16 cellular contexts compared by ENCODE assay signal in the genomic region with DNA sequence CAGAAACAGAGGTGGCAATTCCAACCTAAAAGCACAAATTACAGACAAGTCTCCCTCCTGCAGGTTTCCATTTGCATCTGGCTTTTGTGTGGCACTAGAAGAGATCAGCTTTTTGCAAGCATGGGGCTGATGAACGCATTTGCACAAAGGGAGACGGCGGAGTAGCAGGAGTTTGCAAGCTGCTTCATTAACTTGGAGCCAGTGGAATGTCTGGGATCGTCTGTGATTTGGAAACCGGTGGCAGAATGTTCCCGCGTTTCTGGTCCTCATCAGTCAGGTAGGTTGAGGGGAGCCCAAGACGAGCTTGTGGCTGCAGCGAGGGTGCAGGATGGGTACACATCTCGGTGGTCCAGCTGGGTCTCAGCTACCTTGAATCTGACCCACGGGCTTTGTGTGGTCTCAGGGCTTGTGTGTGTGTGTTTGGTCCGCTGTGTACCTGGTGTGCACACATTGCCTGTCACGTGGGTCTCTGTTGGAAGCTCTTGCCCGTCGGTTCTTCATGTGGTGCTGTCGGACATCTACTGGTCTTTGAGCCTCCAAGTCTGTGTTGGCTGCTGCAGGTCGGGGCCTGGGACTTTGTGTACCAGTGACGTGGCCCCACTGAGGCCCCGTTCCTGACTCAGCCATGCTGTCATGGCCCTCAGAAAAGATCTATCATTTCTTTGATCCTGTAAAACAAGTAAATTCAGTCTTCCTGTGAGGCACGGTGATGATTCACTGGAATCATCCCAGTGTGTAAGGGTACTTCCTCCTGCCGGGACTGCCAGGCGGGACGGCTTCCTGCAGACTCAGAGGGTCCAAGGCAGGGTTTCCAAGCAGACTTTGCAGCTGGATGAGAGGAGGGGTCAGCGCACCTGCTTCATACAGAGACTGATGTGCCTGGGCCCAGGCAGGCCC. TPM values are rescaled to one million over a fixed set of nuclear protein-coding genes. Genes with fewer than 3 reads are reported as not detected.
DNase-seq lines count a peak whose midpoint lies in the region; ATAC-seq and TF ChIP-seq lines count a peak whose summit lies in the region.
"Had no signal": no experiment of that assay in that cellular context is flagged by ENCODE, and none has a peak within 500 bp of the region (broad histone marks: within the 10 kb centered on the region; RNA-seq: fewer than 3 reads in every experiment).

No MANE protein-coding gene starts in this region.

- H3K4me3 ChIP-seq in fibroblast of mammary gland (ENCODE audit: control insufficient read depth, low read depth, low read length) (no peak overlapping the region), spleen (no peak overlapping the region)
- H3K4me3 ChIP-seq: body of pancreas, dorsolateral prefrontal cortex, GM23248, psoas muscle had no signal

- no peak overlapping the region; the same call in 1 of the 2 replicates for H3K27ac ChIP-seq in RWPE1
- no peak overlapping the region for H3K27ac ChIP-seq in spleen
- H3K27ac ChIP-seq: body of pancreas, dorsolateral prefrontal cortex, GM23248, psoas muscle had no signal

- no peak for ATAC-seq in GM18517 (IDR thresholded peaks at IDR 0.05; ENCODE audit: unreplicated experiment)
- ATAC-seq: activated CD4-positive, CD25-positive, alpha-beta regulatory T cell treated with anti-CD3 and anti-CD28 coated beads, Interleukin-2, amount 50 U/mL, for 24 hours; activated CD8-positive, alpha-beta memory T cell treated with anti-CD3 and anti-CD28 coated beads, Interleukin-2, amount 10 ng/mL, durations not matched to agents 7 days and 5 days; body of pancreas; psoas muscle; T-helper 17 cell had no signal

- DNase-seq in HT-29 (ENCODE audit: low spot score) (peak; percentile 39), RWPE1 (ENCODE audit: low spot score) (peak; percentile 98), fibroblast of mammary gland (ENCODE audit: low read depth) (peak; percentile 11), spleen (peak; percentile 40), anterior cingulate cortex (lab: John Stamatoyannopoulos, UW) (no peak), GM10248 (ENCODE audit: extremely low spot score) (no peak)
- DNase-seq: activated CD8-positive, alpha-beta memory T cell treated with anti-CD3 and anti-CD28 coated beads, Interleukin-2, amount 10 ng/mL, durations not matched to agents 7 days and 5 days; body of pancreas; C1 segment of cervical spinal cord; GM23248; psoas muscle; T-helper 17 cell had no signal

- H3K9me3 ChIP-seq in spleen: no peaks in the 10 kb centered on the region
- H3K9me3 ChIP-seq: body of pancreas, psoas muscle had no signal

- no peak for TF ChIP-seq POLR2A in spleen (IDR thresholded peaks at IDR 0.05)

- intact Hi-C loops in spleen (cut with DNase I; ENCODE audit: low total_unique reads): no loop called here

- POLR2A ChIA-PET in RWPE1 (lab: Yijun Ruan, JAX; ENCODE audit: low non-redundant PET) (no interaction called here), GM10248 (lab: Yijun Ruan, JAX) (no interaction called here)

- 65 to 84% (median 77%) methylated on average over 24 of the region's 24 CpGs for WGBS in spleen, 5 donors

- CTCF ChIA-PET in RWPE1 (lab: Yijun Ruan, JAX): interaction anchor here (0.6 to 1.0 kb wide), 2 partner anchors 32 to 36 kb away, joined by 4 to 5 read pairs; no protein-coding TSS in a partner anchor
- CTCF ChIA-PET in GM10248 (lab: Yijun Ruan, JAX): no interaction called here

- peaks cover 0 to 15% (median 0%) of the 10 kb centered on the region in 7 donors for H3K27me3 ChIP-seq in spleen (replicated peaks in 1 of 7)
- H3K27me3 ChIP-seq: body of pancreas had no signal

- TF ChIP-seq CTCF in RWPE1 (conservative IDR thresholded peaks at IDR 0.05; ENCODE audit: low read depth) (no peak), fibroblast of mammary gland (conservative IDR thresholded peaks at IDR 0.05; ENCODE audit: control insufficient read depth, insufficient read depth, low read depth, low read length) (no peak), spleen (IDR thresholded peaks at IDR 0.05 in 8 of 11, conservative IDR thresholded peaks at IDR 0.05 in 3 of 11) (no peak), GM10248 (IDR thresholded peaks at IDR 0.05; ENCODE audit: control extremely low read depth, extremely low read depth, low read depth, missing control alignments) (no peak)

- no peaks in the 10 kb centered on the region for H3K36me3 ChIP-seq in spleen

- peaks cover 0 to 18% (median 7%) of the 10 kb centered on the region in 6 donors for H3K4me1 ChIP-seq in spleen
- H3K4me1 ChIP-seq: body of pancreas, psoas muscle had no signal

RNA-seq across cellular contexts. Expression of a gene that starts 12.4 kb away (rescaled TPM):
- total RNA-seq in HT-29 (2014; rRNA removed; shearing (Covaris generic)): 2.8 and 5.8 TPM in 2 replicates
- total RNA-seq in spleen: 1 to 10 TPM in 2 of 7 donors, under 1 TPM in 2, not detected in 3; 0.57 to 2.2 (median 0.84) TPM
- under 1 TPM; 0.08 to 0.80 (median 0.24) TPM for polyA plus RNA-seq in spleen
- total RNA-seq: activated CD8-positive, alpha-beta memory T cell treated with anti-CD3 and anti-CD28 coated beads, Interleukin-2, amount 10 ng/mL, durations not matched to agents 7 days and 5 days; GM23248; psoas muscle; T-helper 17 cell had no signal
- polyA plus RNA-seq: GM23248 had no signal

RNA-seq across cellular contexts. Expression of a gene that starts 44.5 kb away (rescaled TPM):
- total RNA-seq in HT-29 (2014; rRNA removed; shearing (Covaris generic)): not detected in 2 replicates
- total RNA-seq in spleen: under 1 TPM in 1 of 7 donors, not detected in 6; 0.26 TPM
- polyA plus RNA-seq in spleen: not detected
- total RNA-seq: activated CD8-positive, alpha-beta memory T cell treated with anti-CD3 and anti-CD28 coated beads, Interleukin-2, amount 10 ng/mL, durations not matched to agents 7 days and 5 days; body of pancreas; GM23248; lower leg skin; psoas muscle; T-helper 17 cell had no signal
- polyA plus RNA-seq: GM23248, psoas muscle had no signal

Comparison
In these comparisons a context has a peak if more than half of its experiments do, and no peak if none do; other contexts are left out.
1. DNase-seq: peak in HT-29 (single experiment), RWPE1 (single experiment), fibroblast of mammary gland (single experiment) and spleen (single experiment); none in anterior cingulate cortex (0 of 58) and GM10248 (single experiment).